8 cellular contexts compared by ENCODE assay signal in genomic region chrX:40099046-40099968, GRCh38. TPM values are rescaled to one million over a fixed set of nuclear protein-coding genes. Genes with fewer than 3 reads are reported as not detected.
A peak's percentile ranks its signal among the peaks of the same experiment; 100 is the strongest.
DNase-seq lines count a peak whose midpoint lies in the region; ATAC-seq and TF ChIP-seq lines count a peak whose summit lies in the region.

No MANE protein-coding gene starts in this region.

- peak overlapping the region; percentile 54; the same call in 1 of the 2 replicates for H3K4me3 ChIP-seq in PC-9

- peak overlapping the region; percentile 68 for H3K4me2 ChIP-seq in PC-9

- BruUV-seq in PC-9 (replicated peaks; lab: Mats Ljungman, UMichigan), result no TSS peak

- H3K36me3 ChIP-seq in PC-9 (ENCODE audit: low read depth), result no peaks in the 10 kb centered on the region

- intact Hi-C loops in PC-9 (cut with micrococcal nuclease; ENCODE audit: unreplicated experiment), result no loop called here

- POLR2A ChIA-PET in PC-9 (lab: Charles Lee; ENCODE audit: unreplicated experiment), result interaction anchor here (0.6 kb wide), 1 partner anchor 9 kb away, joined by 3 read pairs; no protein-coding TSS in a partner anchor

- H4K20me1 ChIP-seq in PC-9 (ENCODE audit: insufficient read depth), result no peaks in the 10 kb centered on the region

- no peak for TF ChIP-seq CTCF in PC-9 (conservative IDR thresholded peaks at IDR 0.05)

- peak overlapping the region; percentile 70 for H3K27ac Mint-ChIP-seq in activated naive CD4-positive, alpha-beta T cell treated with anti-CD3 and anti-CD28 coated beads, Interleukin-2, amount 50 U/mL, for 24 hours
- H3K27ac Mint-ChIP-seq in immature natural killer cell, result peak overlapping the region; percentile 79 to 93 (median 90)

- CTCF ChIA-PET in PC-9 (lab: Charles Lee), result no interaction called here

- peaks cover 8% of the 10 kb centered on the region for H3K4me1 Mint-ChIP-seq in activated naive CD4-positive, alpha-beta T cell treated with anti-CD3 and anti-CD28 coated beads, Interleukin-2, amount 50 U/mL, for 24 hours
- peaks cover 20 to 25% of the 10 kb centered on the region in 2 donors for H3K4me1 Mint-ChIP-seq in immature natural killer cell

- no peaks in the 10 kb centered on the region for H3K36me3 Mint-ChIP-seq in activated naive CD4-positive, alpha-beta T cell treated with anti-CD3 and anti-CD28 coated beads, Interleukin-2, amount 50 U/mL, for 24 hours
- no peaks in the 10 kb centered on the region for H3K36me3 Mint-ChIP-seq in immature natural killer cell

- no peaks in the 10 kb centered on the region for H3K9me3 Mint-ChIP-seq in activated naive CD4-positive, alpha-beta T cell treated with anti-CD3 and anti-CD28 coated beads, Interleukin-2, amount 50 U/mL, for 24 hours
- peaks cover 0 to 2% (median 0%) of the 10 kb centered on the region in 6 donors for H3K9me3 Mint-ChIP-seq in immature natural killer cell

- no peaks in the 10 kb centered on the region for H3K27me3 ChIP-seq in PC-9 (ENCODE audit: insufficient read depth, low read depth)

- peak overlapping the region; percentile 86 for H3K4me3 Mint-ChIP-seq in activated naive CD4-positive, alpha-beta T cell treated with anti-CD3 and anti-CD28 coated beads, Interleukin-2, amount 50 U/mL, for 24 hours
- H3K4me3 Mint-ChIP-seq in immature natural killer cell, result peak overlapping the region; percentile 85 to 89 (median 87)

- no peaks in the 10 kb centered on the region for H3K9me3 ChIP-seq in PC-9 (ENCODE audit: insufficient read depth, low read depth)

- no peaks in the 10 kb centered on the region for H3K27me3 Mint-ChIP-seq in activated naive CD4-positive, alpha-beta T cell treated with anti-CD3 and anti-CD28 coated beads, Interleukin-2, amount 50 U/mL, for 24 hours
- H3K27me3 Mint-ChIP-seq in immature natural killer cell (ENCODE audit: low read depth in 3 of 3), result peaks cover 25 to 35% (median 27%) of the 10 kb centered on the region in 3 donors

- no peaks in the 10 kb centered on the region for H3K9me2 ChIP-seq in PC-9 (ENCODE audit: insufficient read depth)

- no peaks in the 10 kb centered on the region for H3F3A ChIP-seq in PC-9 (ENCODE audit: insufficient read depth, low read depth)

- DNase-seq in stimulated activated CD4-positive, alpha-beta T cell treated with anti-CD3 and anti-CD28 coated beads, Interleukin-1b, Interleukin-23, amount 100 ng/mL, for 48 hours, result peak; percentile 46
- no peak for DNase-seq in stimulated activated CD4-positive, alpha-beta T cell treated with anti-CD3 and anti-CD28 coated beads, Interleukin-2, amount 100 ng/mL, for 48 hours
- DNase-seq in PC-9, result peak in 1 of 2 experiments; percentile 13
- DNase-seq in immature natural killer cell, result peak; percentile 47 to 49 (median 48)
- peak; percentile 63 for DNase-seq in stimulated activated CD8-positive, alpha-beta memory T cell treated with anti-CD3 and anti-CD28 coated beads, Interleukin-4, amount 100 ng/mL, for 48 hours

- peaks cover 33% of the 10 kb centered on the region for H3K79me2 ChIP-seq in PC-9 (ENCODE audit: low read depth)

- ATAC-seq in HG03354 (IDR thresholded peaks at IDR 0.05; ENCODE audit: poor library complexity, severe bottlenecking, unreplicated experiment), result peak; percentile 49
- ATAC-seq in GM19328 (IDR thresholded peaks at IDR 0.05; ENCODE audit: unreplicated experiment), result no peak

- H3K27ac ChIP-seq in PC-9, result peak overlapping the region; percentile 53

- H2AFZ ChIP-seq in PC-9, result no peak overlapping the region

- H3K4me1 ChIP-seq in PC-9 (replicated peaks; ENCODE audit: insufficient read depth), result peaks cover 8% of the 10 kb centered on the region; the same call in 1 of the 2 replicates

RNA-seq across cellular contexts. Expression of gene BCOR, which starts 1.5 kb away (rescaled TPM):
- total RNA-seq in PC-9 (2021), result 0.68 and 1.5 TPM in 2 replicates
- 1 to 10 TPM in 2 of 3 donors, not detected in 1; 3.4 to 7.2 TPM for polyA plus RNA-seq in immature natural killer cell

Comparison
In these comparisons a context has a peak if more than half of its experiments do, and no peak if none do; other contexts are left out.
1. DNase-seq: peak in stimulated activated CD4-positive, alpha-beta T cell treated with anti-CD3 and anti-CD28 coated beads, Interleukin-1b, Interleukin-23, amount 100 ng/mL, for 48 hours (single experiment), immature natural killer cell (3 of 3) and stimulated activated CD8-positive, alpha-beta memory T cell treated with anti-CD3 and anti-CD28 coated beads, Interleukin-4, amount 100 ng/mL, for 48 hours (single experiment); none in stimulated activated CD4-positive, alpha-beta T cell treated with anti-CD3 and anti-CD28 coated beads, Interleukin-2, amount 100 ng/mL, for 48 hours (0 of 2).